In the genomic region with DNA sequence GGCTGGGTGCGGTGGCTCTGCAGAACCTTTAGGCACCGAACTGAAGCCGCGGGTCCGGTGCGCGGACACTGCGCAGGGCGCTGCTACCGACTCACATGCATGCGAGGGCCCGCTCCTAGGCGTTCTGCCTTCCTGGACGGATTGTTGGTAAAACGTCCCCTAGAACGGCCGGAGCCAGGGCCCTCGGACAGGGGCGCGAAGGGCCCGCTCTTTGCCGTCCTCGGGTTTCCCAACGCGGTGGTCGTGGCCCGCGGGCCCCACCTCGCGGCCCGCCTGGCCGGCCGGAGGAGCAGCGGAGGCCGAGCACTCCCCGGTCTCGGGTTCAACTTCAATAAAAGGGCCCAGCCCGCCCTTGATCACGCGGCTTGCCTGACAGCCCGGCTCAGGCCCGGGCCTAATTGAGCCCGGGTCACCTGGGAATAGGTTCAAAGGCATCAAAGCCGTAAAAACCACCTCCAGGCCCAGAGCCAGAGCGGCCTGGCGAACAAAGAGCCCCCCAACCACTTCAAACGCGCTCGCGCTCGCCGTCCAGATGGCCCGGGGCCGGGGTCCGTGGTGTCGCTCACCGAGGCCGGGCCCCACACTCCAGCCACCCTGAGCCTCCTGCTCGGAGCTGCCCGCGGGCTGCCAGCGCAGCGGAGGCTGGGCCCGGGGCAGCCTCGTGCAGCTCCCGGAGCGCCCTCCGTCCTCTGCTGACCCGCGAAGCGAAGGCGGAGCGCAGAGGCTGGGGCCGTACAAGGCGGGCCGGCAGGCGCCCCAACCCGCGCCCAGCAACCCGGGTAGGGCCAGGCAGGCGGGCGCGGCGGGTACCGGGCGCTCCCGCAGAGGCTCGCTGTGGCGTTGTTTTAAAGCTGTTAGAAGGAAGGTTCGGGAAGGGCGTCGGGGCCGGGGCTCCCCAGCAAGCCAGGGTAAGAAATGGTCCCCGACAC, we compare ENCODE assay signal across 12 cellular contexts. TPM values are rescaled to one million over a fixed set of nuclear protein-coding genes. Genes with fewer than 3 reads are reported as not detected.
DNase-seq lines count a peak whose midpoint lies in the region; ATAC-seq and TF ChIP-seq lines count a peak whose summit lies in the region.
"Had no signal": no experiment of that assay in that cellular context is flagged by ENCODE, and none has a peak within 500 bp of the region (broad histone marks: within the 10 kb centered on the region; RNA-seq: fewer than 3 reads in every experiment).

No MANE protein-coding gene starts in this region.

- no peak overlapping the region for H3K27ac ChIP-seq in ectodermal cell (ENCODE audit: insufficient read depth, low read depth, low read length, poor library complexity, severe bottlenecking)
- H3K27ac ChIP-seq in skin epidermis, result peak overlapping the region; percentile 28 to 94 (median 83)
- no peak overlapping the region for H3K27ac ChIP-seq in WERI-Rb-1
- H3K27ac ChIP-seq in PC-9, result no peak overlapping the region

- CTCF ChIA-PET in PC-9 (lab: Charles Lee), result no interaction called here

- H3K4me1 ChIP-seq in ectodermal cell (ENCODE audit: control insufficient read depth, insufficient read depth, low read length) (no peaks in the 10 kb centered on the region), PC-9 (replicated peaks; ENCODE audit: insufficient read depth) (no peaks in the 10 kb centered on the region)

- H3K27me3 ChIP-seq in H7 (ENCODE audit: control insufficient read depth, insufficient read depth, low read length), result peaks cover 61% of the 10 kb centered on the region
- peaks cover 89% of the 10 kb centered on the region for H3K27me3 ChIP-seq in ectodermal cell (ENCODE audit: control insufficient read depth, insufficient read depth, low read length, poor library complexity, severe bottlenecking)
- peaks cover 92% of the 10 kb centered on the region for H3K27me3 ChIP-seq in WERI-Rb-1 (ENCODE audit: insufficient read depth, low read depth, severe bottlenecking)
- peaks cover 48% of the 10 kb centered on the region for H3K27me3 ChIP-seq in PC-9 (ENCODE audit: insufficient read depth, low read depth)

- H3K4me3 ChIP-seq in H7 (ENCODE audit: insufficient read depth, low read depth, low read length), result peak overlapping the region; percentile 50
- peak overlapping the region; percentile 42 for H3K4me3 ChIP-seq in ectodermal cell (ENCODE audit: insufficient read depth, low read depth, low read length)
- peak overlapping the region; percentile 37 to 53 (median 40) for H3K4me3 ChIP-seq in skin epidermis
- no peak overlapping the region for H3K4me3 ChIP-seq in WERI-Rb-1 (ENCODE audit: low read depth, low read length)
- H3K4me3 ChIP-seq in PC-9, result no peak overlapping the region

- H2AFZ ChIP-seq in PC-9, result no peak overlapping the region

- no peak for ATAC-seq in GM19351 (IDR thresholded peaks at IDR 0.05; ENCODE audit: unreplicated experiment)
- ATAC-seq: effector memory CD8-positive, alpha-beta T cell had no signal

- intact Hi-C loops in PC-9 (cut with micrococcal nuclease; ENCODE audit: unreplicated experiment), result no loop called here

- no peak for TF ChIP-seq CTCF in WERI-Rb-1 (IDR thresholded peaks at IDR 0.05; ENCODE audit: low read depth, low read length)
- no peak for TF ChIP-seq CTCF in PC-9 (conservative IDR thresholded peaks at IDR 0.05)

- H3K9me3 ChIP-seq in ectodermal cell (ENCODE audit: control insufficient read depth, low read length), result no peaks in the 10 kb centered on the region
- peaks cover 6% of the 10 kb centered on the region for H3K9me3 ChIP-seq in WERI-Rb-1 (ENCODE audit: severe bottlenecking)
- no peaks in the 10 kb centered on the region for H3K9me3 ChIP-seq in PC-9 (ENCODE audit: insufficient read depth, low read depth)

- H3K79me2 ChIP-seq in PC-9 (ENCODE audit: low read depth), result no peaks in the 10 kb centered on the region

- no peaks in the 10 kb centered on the region for H3F3A ChIP-seq in PC-9 (ENCODE audit: insufficient read depth, low read depth)

- no peak overlapping the region for H3K4me2 ChIP-seq in PC-9

- no TSS peak for BruUV-seq in PC-9 (replicated peaks; lab: Mats Ljungman, UMichigan)

- WGBS in ectodermal cell, 2 experiments, result 2 to 3% methylated on average over 94 of the region's 94 CpGs

- H3K36me3 ChIP-seq in H7 (replicated peaks; ENCODE audit: control insufficient read depth, insufficient read depth, low read length) (no peaks in the 10 kb centered on the region), ectodermal cell (ENCODE audit: control insufficient read depth, insufficient read depth, low read length) (no peaks in the 10 kb centered on the region), WERI-Rb-1 (no peaks in the 10 kb centered on the region), PC-9 (ENCODE audit: low read depth) (no peaks in the 10 kb centered on the region)

- H3K9me2 ChIP-seq in PC-9 (ENCODE audit: insufficient read depth), result no peaks in the 10 kb centered on the region

- POLR2A ChIA-PET in PC-9 (lab: Charles Lee; ENCODE audit: unreplicated experiment), result no interaction called here

- H4K20me1 ChIP-seq in PC-9 (ENCODE audit: insufficient read depth), result no peaks in the 10 kb centered on the region

- DNase-seq in H7 (peak; percentile 79), left kidney (ENCODE audit: low read depth, low spot score) (peak; percentile 50), WERI-Rb-1 (no peak), PC-9 (no peak)
- no peak for DNase-seq in activated CD8-positive, alpha-beta memory T cell treated with anti-CD3 and anti-CD28 coated beads, Interleukin-2, amount 50 U/mL, for 48 hours
- DNase-seq: activated CD4-positive, alpha-beta memory T cell treated with anti-CD3 and anti-CD28 coated beads for 36 hours; effector memory CD8-positive, alpha-beta T cell; NCI-H69 had no signal

RNA-seq across cellular contexts. Expression of a gene that starts 1.1 kb away (rescaled TPM):
- total RNA-seq in H7 (2014; rRNA removed; shearing (Covaris generic)), result 7.1 and 8.1 TPM in 2 replicates
- 2.1 TPM for polyA plus RNA-seq in ectodermal cell (2013, experiment 1 of 4)
- polyA plus RNA-seq in ectodermal cell (2013, experiment 2 of 4), result 1.4 TPM
- polyA plus RNA-seq in ectodermal cell (2013, experiment 3 of 4), result 2.1 TPM
- 2.4 TPM for polyA plus RNA-seq in ectodermal cell (2013, experiment 4 of 4)
- total RNA-seq in PC-9 (2021), result 4.1 and 5.0 TPM in 2 replicates
- total RNA-seq: activated CD4-positive, alpha-beta memory T cell treated with anti-CD3 and anti-CD28 coated beads for 36 hours; HT-29 had no signal

Comparison
In these comparisons a context has a peak if more than half of its experiments do, and no peak if none do; other contexts are left out.
1. DNase-seq: peak in H7 (single experiment) and left kidney (single experiment); none in WERI-Rb-1 (single experiment), PC-9 (0 of 2) and activated CD8-positive, alpha-beta memory T cell treated with anti-CD3 and anti-CD28 coated beads, Interleukin-2, amount 50 U/mL, for 48 hours (single experiment).
2. H3K4me3 ChIP-seq: peak in H7 (single experiment), ectodermal cell (single experiment) and skin epidermis (7 of 7); none in WERI-Rb-1 (single experiment) and PC-9 (single experiment).
3. H3K27ac ChIP-seq: peak in skin epidermis (21 of 21); none in ectodermal cell (single experiment), WERI-Rb-1 (single experiment) and PC-9 (single experiment).